Comparison of ENCODE assay signal across 20 cellular contexts in genomic region chr7:91814189-91814588, GRCh38.
A peak's percentile ranks its signal among the peaks of the same experiment; 100 is the strongest.
DNase-seq lines count a peak whose midpoint lies in the region; ATAC-seq, FAIRE-seq and TF ChIP-seq lines count a peak whose summit lies in the region.
"Had no signal": no experiment of that assay in that cellular context is flagged by ENCODE, and none has a peak within 500 bp of the region (broad histone marks: within the 10 kb centered on the region; RNA-seq: fewer than 3 reads in every experiment).

No MANE protein-coding gene starts in this region.

- H3K27me3 ChIP-seq in H1 (replicated peaks in 1 of 4; ENCODE audit: control insufficient read depth in 3 of 4, extremely low read depth in 1 of 4, insufficient read depth in 3 of 4, low read length in 3 of 4), result no peaks in the 10 kb centered on the region
- H3K27me3 ChIP-seq in ascending aorta, result no peaks in the 10 kb centered on the region
- H3K27me3 ChIP-seq: brain microvascular endothelial cell, suprapubic skin had no signal

- TF ChIP-seq RAD21 in H1 (IDR thresholded peaks at IDR 0.05 in 1 of 2, conservative IDR thresholded peaks at IDR 0.05 in 1 of 2; ENCODE audit: low read depth in 2 of 2, low read length in 2 of 2), result no peak

- H3K9ac ChIP-seq in H1 (replicated peaks in 1 of 4; ENCODE audit: extremely low read depth in 1 of 4, low read depth in 3 of 4, low read length in 3 of 4), result no peak overlapping the region
- H3K9ac ChIP-seq: neural progenitor cell had no signal

- no peak for DNase-seq in H1 (ENCODE audit: low read depth in 1 of 2, low spot score in 2 of 2)
- no peak for DNase-seq in A172 (ENCODE audit: low spot score)
- DNase-seq in ascending aorta (ENCODE audit: low spot score in 2 of 2), result no peak
- DNase-seq in NCI-H2227 (lab: John Stamatoyannopoulos, UW; ENCODE audit: unreplicated experiment), result no peak
- DNase-seq in ACHN, result no peak
- DNase-seq: activated CD8-positive, alpha-beta T cell treated with anti-CD3 and anti-CD28 coated beads, Interleukin-2, amount 10 ng/mL, durations not matched to agents 7 days and 5 days; activated naive CD8-positive, alpha-beta T cell treated with anti-CD3 and anti-CD28 coated beads, Interleukin-2, amount 10 ng/mL, durations not matched to agents 7 days and 5 days; activated T-cell treated with anti-CD3 and anti-CD28 coated beads, Interleukin-2, amount 50 U/mL, for 4 hours; brain microvascular endothelial cell; Caco-2; midbrain; NCI-H187; NCI-H510A; stimulated activated CD8-positive, alpha-beta memory T cell treated with anti-CD3 and anti-CD28 coated beads, Interleukin-4, amount 100 ng/mL, for 48 hours had no signal

- H3K56ac ChIP-seq in H1 (replicated peaks; ENCODE audit: insufficient read length, low read depth, low read length), result no peak overlapping the region

- H3K18ac ChIP-seq in H1 (ENCODE audit: extremely low read depth, low read length), result no peak overlapping the region

- TF ChIP-seq POLR2A in H1 (IDR thresholded peaks at IDR 0.05; ENCODE audit: control extremely low read depth in 1 of 2, low read depth in 2 of 2, low read length in 2 of 2), result no peak

- CTCF ChIA-PET in H1 (lab: Charles Lee; ENCODE audit: partially characterized antibody), result interaction anchor here (1.2 to 2.6 kb wide), 4 partner anchors 10 to 38 kb away, joined by 4 to 6 read pairs (median 5); no protein-coding TSS in a partner anchor

- peak; percentile 83 for ATAC-seq in GM18870 (IDR thresholded peaks at IDR 0.05; ENCODE audit: unreplicated experiment)
- ATAC-seq in GM21390 (IDR thresholded peaks at IDR 0.05; ENCODE audit: unreplicated experiment), result peak; percentile 88
- ATAC-seq in HG03045 (IDR thresholded peaks at IDR 0.05; ENCODE audit: unreplicated experiment), result peak; percentile 53
- ATAC-seq: activated CD8-positive, alpha-beta T cell treated with anti-CD3 and anti-CD28 coated beads, Interleukin-2, amount 10 ng/mL, durations not matched to agents 7 days and 5 days had no signal

- POLR2A ChIA-PET in H1 (lab: Charles Lee; ENCODE audit: partially characterized antibody), result no interaction called here

- no peak overlapping the region for H4K91ac ChIP-seq in H1 (replicated peaks; ENCODE audit: insufficient read length, low read length)

- H4K20me1 ChIP-seq in H1 (replicated peaks in 1 of 2; ENCODE audit: control insufficient read depth in 1 of 2, insufficient read depth in 2 of 2, low read length in 2 of 2), result no peaks in the 10 kb centered on the region

- H2AFZ ChIP-seq in H1 (ENCODE audit: low read length), result no peak overlapping the region
- H2AFZ ChIP-seq: neural progenitor cell had no signal

- H3K36me3 ChIP-seq in H1 (ENCODE audit: control insufficient read depth in 2 of 4, insufficient read depth in 4 of 4, low read length in 3 of 4), result no peaks in the 10 kb centered on the region
- H3K36me3 ChIP-seq in ascending aorta, result no peaks in the 10 kb centered on the region
- H3K36me3 ChIP-seq: brain microvascular endothelial cell, neural progenitor cell, suprapubic skin had no signal

- H3K4me1 ChIP-seq in H1 (replicated peaks in 1 of 4; ENCODE audit: control insufficient read depth in 3 of 4, insufficient read depth in 4 of 4, low read length in 3 of 4), result no peaks in the 10 kb centered on the region
- H3K4me1 ChIP-seq in ascending aorta, result no peaks in the 10 kb centered on the region
- H3K4me1 ChIP-seq: Caco-2, neural progenitor cell, suprapubic skin had no signal

- TF ChIP-seq CTCF in H1 (IDR thresholded peaks at IDR 0.05; ENCODE audit: control extremely low read depth in 1 of 3, insufficient read depth in 1 of 3, low read depth in 1 of 3, low read length in 3 of 3), result no peak
- no peak for TF ChIP-seq CTCF in ascending aorta (IDR thresholded peaks at IDR 0.05)

- H2BK120ac ChIP-seq in H1 (replicated peaks; ENCODE audit: low read depth, low read length), result no peak overlapping the region

- no peak overlapping the region for H2AK5ac ChIP-seq in H1 (ENCODE audit: low read depth, low read length)

- H3K14ac ChIP-seq in H1 (ENCODE audit: insufficient read length), result no peak overlapping the region

- no peak overlapping the region for H4K8ac ChIP-seq in H1 (ENCODE audit: extremely low read depth, insufficient read depth, low read length)

- WGBS in H1 (ENCODE audit: extremely low coverage in 1 of 2, insufficient coverage in 1 of 2, insufficient read length in 1 of 2, insufficient replicate concordance in 2 of 2, low coverage in 1 of 2, low lambda C conversion rate in 2 of 2, missing lambda C conversion rate in 1 of 2), 2 experiments, result 94% methylated on average over 1 of the region's 1 CpG; no CpG with 5 or more reads in 1 of the 2 experiments

- H3K4me2 ChIP-seq in H1 (ENCODE audit: insufficient read depth in 1 of 2, low read depth in 2 of 2, low read length in 2 of 2), result no peak overlapping the region
- H3K4me2 ChIP-seq: neural progenitor cell had no signal

- no peaks in the 10 kb centered on the region for H3K79me2 ChIP-seq in H1 (ENCODE audit: control insufficient read depth in 1 of 2, insufficient read depth in 2 of 2, low read length in 2 of 2)

- H2BK12ac ChIP-seq in H1 (ENCODE audit: low read depth, low read length), result no peak overlapping the region

- H3K23me2 ChIP-seq in H1 (ENCODE audit: low read depth, low read length), result no peaks in the 10 kb centered on the region

- no peak overlapping the region for H2BK15ac ChIP-seq in H1 (ENCODE audit: low read length)

- H3K9me3 ChIP-seq in H1 (ENCODE audit: insufficient read depth in 2 of 2, low read depth in 1 of 2, low read length in 1 of 2), result no peaks in the 10 kb centered on the region
- H3K9me3 ChIP-seq in ascending aorta, result peaks cover 0 to 18% of the 10 kb centered on the region in 2 donors
- H3K9me3 ChIP-seq: Caco-2, suprapubic skin had no signal

- no peak overlapping the region for H3K4me3 ChIP-seq in H1 (ENCODE audit: extremely low read depth in 1 of 4, insufficient read depth in 2 of 4, low read depth in 3 of 4, low read length in 4 of 4)
- H3K4me3 ChIP-seq in ascending aorta, result no peak overlapping the region
- H3K4me3 ChIP-seq: coronary artery, neural progenitor cell, suprapubic skin had no signal

- TF ChIP-seq EP300 in H1 (IDR thresholded peaks at IDR 0.05; ENCODE audit: borderline replicate concordance in 1 of 2, low read depth in 2 of 2, low read length in 2 of 2), result no peak

- no peak overlapping the region for H3K4ac ChIP-seq in H1 (replicated peaks; ENCODE audit: insufficient read length, low read depth, low read length)

- H3K79me1 ChIP-seq in H1 (ENCODE audit: low read depth, low read length), result no peaks in the 10 kb centered on the region

- intact Hi-C loops in ascending aorta (cut with DNase I), result no loop called here

- H3K27ac ChIP-seq in H1 (ENCODE audit: low read depth, low read length) (no peak overlapping the region), ascending aorta (no peak overlapping the region)
- H3K27ac ChIP-seq: brain microvascular endothelial cell, coronary artery, neural progenitor cell, suprapubic skin had no signal

- H2BK5ac ChIP-seq in H1 (ENCODE audit: low read depth, low read length), result no peak overlapping the region

- in situ Hi-C loops in ACHN (cut with HindIII; ENCODE audit: low pct_ligation_motif_present, low pct_unique_long_range_greater_than_20kb, low sequenced_read_pairs), result no loop called here

- H4K5ac ChIP-seq in H1 (ENCODE audit: insufficient read length, low read depth, low read length), result no peak overlapping the region

- H2BK20ac ChIP-seq in H1 (ENCODE audit: low read length), result no peak overlapping the region

- no peak overlapping the region for H3K23ac ChIP-seq in H1 (ENCODE audit: insufficient read length)

- FAIRE-seq in H1 (lab: Jason Lieb, UNC), result peak; percentile 42

TF ChIP-seq in H1, 55 proteins besides CTCF, POLR2A, EP300 and RAD21 (continues in another document):
- TF ChIP-seq POLR2AphosphoS5 (IDR thresholded peaks at IDR 0.05; ENCODE audit: low read depth, low read length) (no peak), ASH2L (IDR thresholded peaks at IDR 0.05; ENCODE audit: low read length) (no peak), CBX5 (IDR thresholded peaks at IDR 0.05; ENCODE audit: low read depth, low read length) (no peak), SUZ12 (IDR thresholded peaks at IDR 0.05; ENCODE audit: low read length) (no peak), BACH1 (IDR thresholded peaks at IDR 0.05; ENCODE audit: low read length) (no peak), CEBPB (IDR thresholded peaks at IDR 0.05; ENCODE audit: low read depth, low read length) (no peak), KDM1A (IDR thresholded peaks at IDR 0.05; ENCODE audit: borderline replicate concordance, low read length) (no peak), TBP (IDR thresholded peaks at IDR 0.05; ENCODE audit: low read depth, low read length) (no peak)
